Comparison of ENCODE assay signal across 10 cellular contexts in genomic region chr10:119680050-119680449, GRCh38. TPM values are rescaled to one million over a fixed set of nuclear protein-coding genes. Genes with fewer than 3 reads are reported as not detected.
DNase-seq lines count a peak whose midpoint lies in the region; TF ChIP-seq lines count a peak whose summit lies in the region.
"Had no signal": no experiment of that assay in that cellular context is flagged by ENCODE, and none has a peak within 500 bp of the region (broad histone marks: within the 10 kb centered on the region; RNA-seq: fewer than 3 reads in every experiment).

No MANE protein-coding gene starts in this region.

- H3K27me3 Mint-ChIP-seq in mesothelial cell of epicardium (ENCODE audit: low read depth), result no peaks in the 10 kb centered on the region

- H3F3A ChIP-seq in GM23248 (ENCODE audit: insufficient read depth) (peaks cover 53% of the 10 kb centered on the region), smooth muscle cell (ENCODE audit: low read depth) (no peaks in the 10 kb centered on the region)

- WGBS in GM23248 (ENCODE audit: low coverage in 1 of 2, low lambda C conversion rate in 2 of 2, missing lambda C conversion rate in 2 of 2), 2 experiments, result 13 to 17% methylated on average over 4 of the region's 4 CpGs
- 59% methylated on average over 4 of the region's 4 CpGs for WGBS in smooth muscle cell (ENCODE audit: low lambda C conversion rate)

- H3K9me2 ChIP-seq in GM23248 (ENCODE audit: insufficient read depth), result no peaks in the 10 kb centered on the region

- no peak overlapping the region for H3K27ac Mint-ChIP-seq in mesothelial cell of epicardium

- H3K4me3 Mint-ChIP-seq in mesothelial cell of epicardium, result no peak overlapping the region

- in situ Hi-C loops in GM23248 (cut with MboI), result loop anchor here (10.0 kb wide), 1 partner anchor 175 kb away; no protein-coding TSS in a partner anchor

- H3K27ac ChIP-seq in GM23248 (peak overlapping the region; percentile 71; the same call in 1 of the 2 replicates), smooth muscle cell (ENCODE audit: low read depth) (peak overlapping the region; percentile 15)

- peaks cover 25% of the 10 kb centered on the region for H3K79me2 ChIP-seq in GM23248 (ENCODE audit: insufficient read depth)
- no peaks in the 10 kb centered on the region for H3K79me2 ChIP-seq in smooth muscle cell (ENCODE audit: low read depth)

- peaks cover 50% of the 10 kb centered on the region for H3K4me1 ChIP-seq in GM23248 (ENCODE audit: insufficient read depth)
- H3K4me1 ChIP-seq in smooth muscle cell (ENCODE audit: low read depth), result no peaks in the 10 kb centered on the region

- peaks cover 25% of the 10 kb centered on the region for H3K36me3 ChIP-seq in GM23248 (ENCODE audit: low read depth)
- peaks cover 11% of the 10 kb centered on the region for H3K36me3 ChIP-seq in smooth muscle cell (ENCODE audit: low read depth)

- H3K4me1 Mint-ChIP-seq in mesothelial cell of epicardium, result no peaks in the 10 kb centered on the region

- no peaks in the 10 kb centered on the region for H3K27me3 ChIP-seq in GM23248 (replicated peaks; ENCODE audit: insufficient read depth)
- H3K27me3 ChIP-seq in smooth muscle cell (ENCODE audit: low read depth), result no peaks in the 10 kb centered on the region

- H3K4me2 ChIP-seq in GM23248 (ENCODE audit: unreplicated experiment) (peak overlapping the region; percentile 50), smooth muscle cell (peak overlapping the region; percentile 12)

- DNase-seq in GM23248 (peak; percentile 89), SW 1271 (lab: John Stamatoyannopoulos, UW) (peak; percentile 42 to 83), fibroblast of the aortic adventitia (ENCODE audit: low read depth) (peak; percentile 81), smooth muscle cell (lab: John Stamatoyannopoulos, UW; ENCODE audit: unreplicated experiment) (no peak), mesothelial cell of epicardium (ENCODE audit: low spot score in 2 of 2, unreplicated experiment in 2 of 2) (no peak), pons (ENCODE audit: low spot score) (no peak), NCI-H1930 (lab: John Stamatoyannopoulos, UW) (no peak), DMS 273 (lab: John Stamatoyannopoulos, UW; ENCODE audit: unreplicated experiment) (no peak)
- DNase-seq: activated CD8-positive, alpha-beta memory T cell treated with anti-CD3 and anti-CD28 coated beads, Interleukin-2, amount 50 U/mL, for 48 hours; NCI-H1092 treated with DMSO at 0.1 percent for 48 hours had no signal

- H4K20me1 ChIP-seq in GM23248 (ENCODE audit: insufficient read depth), result no peaks in the 10 kb centered on the region
- peaks cover 32% of the 10 kb centered on the region for H4K20me1 ChIP-seq in smooth muscle cell (ENCODE audit: low read depth)

- H3K36me3 Mint-ChIP-seq in mesothelial cell of epicardium, result peaks cover 13% of the 10 kb centered on the region

- no peaks in the 10 kb centered on the region for H3K9me3 Mint-ChIP-seq in mesothelial cell of epicardium

- no peak for TF ChIP-seq CTCF in fibroblast of the aortic adventitia (IDR thresholded peaks at IDR 0.05; ENCODE audit: insufficient read depth, low read length)
- TF ChIP-seq CTCF in smooth muscle cell (IDR thresholded peaks at IDR 0.05; ENCODE audit: borderline replicate concordance, insufficient read depth, poor library complexity, severe bottlenecking), result no peak
- TF ChIP-seq CTCF in mesothelial cell of epicardium (IDR thresholded peaks at IDR 0.05; ENCODE audit: unreplicated experiment), result no peak

- no peak overlapping the region for H3K9ac ChIP-seq in GM23248
- no peak overlapping the region for H3K9ac ChIP-seq in smooth muscle cell (ENCODE audit: low read depth)

- H3K9me3 ChIP-seq in GM23248 (ENCODE audit: low read depth) (no peaks in the 10 kb centered on the region), smooth muscle cell (replicated peaks; ENCODE audit: low read depth) (no peaks in the 10 kb centered on the region)

- H2AFZ ChIP-seq in GM23248 (no peak overlapping the region), smooth muscle cell (ENCODE audit: low read depth) (no peak overlapping the region)

- H3K4me3 ChIP-seq in GM23248 (no peak overlapping the region), fibroblast of the aortic adventitia (ENCODE audit: low read depth, low read length) (no peak overlapping the region), smooth muscle cell (no peak overlapping the region)

RNA-seq across cellular contexts. Expression of gene BAG3, which starts 28.9 kb away (rescaled TPM):
- 18.1 and 20.0 TPM in 2 replicates for total RNA-seq in GM23248 (2014; rRNA removed; shearing (Covaris generic))
- polyA plus RNA-seq in GM23248 (2016; fragmentation: Nextera tagmentation; extraction: Ambion mirVana) (88.2 and 99.5 TPM in 2 replicates), smooth muscle cell (70.1 and 73.7 TPM in 2 replicates)
- total RNA-seq in fibroblast of the aortic adventitia (ENCODE audit: low replicate concordance) (7.8 and 19.2 TPM in 2 replicates), smooth muscle cell (24.4 and 25.5 TPM in 2 replicates), mesothelial cell of epicardium (22.2 to 23.3 TPM (median 23.0 TPM) in 3 replicates)

RNA-seq across cellular contexts. Expression of gene INPP5F, which starts 45.8 kb away (rescaled TPM):
- 9.9 and 10.9 TPM in 2 replicates for total RNA-seq in GM23248 (2014; rRNA removed; shearing (Covaris generic))
- polyA plus RNA-seq in GM23248 (2016; fragmentation: Nextera tagmentation; extraction: Ambion mirVana), result 6.6 and 8.5 TPM in 2 replicates
- total RNA-seq in fibroblast of the aortic adventitia (ENCODE audit: low replicate concordance), result 14.1 and 22.2 TPM in 2 replicates
- 106 and 143 TPM in 2 replicates for total RNA-seq in smooth muscle cell
- polyA plus RNA-seq in smooth muscle cell, result 15.9 and 16.3 TPM in 2 replicates
- 55.8 to 56.5 TPM (median 56.0 TPM) in 3 replicates for total RNA-seq in mesothelial cell of epicardium

Comparison
In these comparisons a context has a peak if more than half of its experiments do, and no peak if none do; other contexts are left out.
1. DNase-seq: peak in GM23248 (single experiment), SW 1271 (2 of 2) and fibroblast of the aortic adventitia (single experiment); none in smooth muscle cell (single experiment), mesothelial cell of epicardium (0 of 2), pons (single experiment), NCI-H1930 (0 of 2) and DMS 273 (single experiment).